13 cellular contexts compared by ENCODE assay signal in the genomic region with DNA sequence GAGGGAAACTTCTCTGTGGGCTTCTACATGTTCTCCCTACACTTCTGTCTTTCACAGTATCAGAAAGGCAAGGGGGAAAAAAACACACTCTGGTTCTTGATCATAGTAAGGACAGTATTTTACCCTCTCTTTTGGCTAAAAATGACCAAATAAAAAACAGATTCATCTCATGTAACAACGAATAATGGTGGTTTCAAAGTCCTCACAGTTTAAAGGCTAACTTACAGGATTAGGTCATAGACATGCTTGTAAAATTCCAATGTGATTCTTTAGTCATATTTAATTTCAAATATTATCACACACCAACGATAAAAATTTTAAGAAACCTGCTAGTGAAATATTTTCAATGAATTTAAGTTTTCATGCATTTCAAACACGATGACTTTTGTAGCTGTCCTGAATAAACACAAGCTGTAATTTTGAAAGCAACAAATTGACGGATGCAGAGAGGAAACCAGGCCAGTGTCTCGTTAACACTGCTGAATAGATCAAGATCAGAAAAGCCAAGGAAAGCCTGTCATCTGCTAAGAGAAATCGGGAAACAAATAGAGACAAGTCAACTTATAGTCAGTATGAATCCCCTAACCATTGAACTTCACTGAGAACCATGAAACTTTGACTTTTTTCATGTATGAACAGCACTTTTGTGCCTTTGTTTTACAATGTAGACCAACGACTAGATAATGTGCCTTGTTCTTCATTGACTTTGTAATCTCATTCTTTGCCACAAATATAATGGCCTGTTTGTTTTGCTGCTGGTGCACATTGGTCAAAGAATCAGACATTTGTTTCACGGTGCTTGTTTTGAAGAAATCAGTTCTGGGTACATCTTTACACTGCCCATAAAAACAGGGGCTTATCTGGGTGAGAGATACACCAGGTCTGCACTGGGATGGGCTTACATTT. TPM values are rescaled to one million over a fixed set of nuclear protein-coding genes. Genes with fewer than 3 reads are reported as not detected.
DNase-seq lines count a peak whose midpoint lies in the region; ATAC-seq and TF ChIP-seq lines count a peak whose summit lies in the region.
"Had no signal": no experiment of that assay in that cellular context is flagged by ENCODE, and none has a peak within 500 bp of the region (broad histone marks: within the 10 kb centered on the region; RNA-seq: fewer than 3 reads in every experiment).

No MANE protein-coding gene starts in this region.

- H3K36me3 ChIP-seq in esophagus muscularis mucosa (no peaks in the 10 kb centered on the region), upper lobe of left lung (no peaks in the 10 kb centered on the region)

- H3K27ac ChIP-seq in esophagus muscularis mucosa (replicated peaks in 1 of 4) (peak overlapping the region; percentile 75 to 79 (median 76)), upper lobe of left lung (peak overlapping the region; percentile 35 to 80 (median 55))

- no peak for TF ChIP-seq CTCF in esophagus muscularis mucosa (IDR thresholded peaks at IDR 0.05)
- TF ChIP-seq CTCF in neural crest cell (conservative IDR thresholded peaks at IDR 0.05): no peak
- TF ChIP-seq CTCF in upper lobe of left lung (IDR thresholded peaks at IDR 0.05): no peak
- TF ChIP-seq CTCF in GM13977 (IDR thresholded peaks at IDR 0.05; ENCODE audit: extremely low read depth, insufficient read depth, missing control alignments): no peak

- H3K4me1 ChIP-seq in esophagus muscularis mucosa (peaks cover 88 to 100% (median 98%) of the 10 kb centered on the region in 4 donors), upper lobe of left lung (peaks cover 56 to 72% (median 63%) of the 10 kb centered on the region in 4 donors)

- intact Hi-C loops in esophagus muscularis mucosa (cut with DNase I): no loop called here

- TF ChIP-seq EP300 in esophagus muscularis mucosa (IDR thresholded peaks at IDR 0.05) (no peak), upper lobe of left lung (IDR thresholded peaks at IDR 0.05) (no peak)

- H3K4me3 ChIP-seq in esophagus muscularis mucosa: peak overlapping the region in 1 of 4 donors; percentile 2
- no peak overlapping the region for H3K4me3 ChIP-seq in upper lobe of left lung

- H3K4me1 Mint-ChIP-seq in activated naive CD4-positive, alpha-beta T cell treated with anti-CD3 and anti-CD28 coated beads, Interleukin-2, amount 10 ng/mL, durations not matched to agents 7 days and 5 days: peaks cover 10% of the 10 kb centered on the region
- H3K4me1 Mint-ChIP-seq in neural crest cell: peaks cover 78% of the 10 kb centered on the region
- H3K4me1 Mint-ChIP-seq in activated CD8-positive, alpha-beta memory T cell treated with anti-CD3 and anti-CD28 coated beads, Interleukin-2, amount 10 ng/mL, durations not matched to agents 7 days and 5 days: peaks cover 7% of the 10 kb centered on the region

- no peak for ATAC-seq in upper lobe of left lung (ENCODE audit: low FRiP score in 2 of 2)
- ATAC-seq in activated CD8-positive, alpha-beta memory T cell treated with anti-CD3 and anti-CD28 coated beads, Interleukin-2, amount 10 ng/mL, durations not matched to agents 7 days and 5 days: no peak

- peak overlapping the region; percentile 60 for H3K27ac Mint-ChIP-seq in activated naive CD4-positive, alpha-beta T cell treated with anti-CD3 and anti-CD28 coated beads, Interleukin-2, amount 10 ng/mL, durations not matched to agents 7 days and 5 days
- H3K27ac Mint-ChIP-seq in neural crest cell (ENCODE audit: unreplicated experiment): peak overlapping the region; percentile 92
- no peak overlapping the region for H3K27ac Mint-ChIP-seq in activated CD8-positive, alpha-beta memory T cell treated with anti-CD3 and anti-CD28 coated beads, Interleukin-2, amount 10 ng/mL, durations not matched to agents 7 days and 5 days

- no peaks in the 10 kb centered on the region for H3K36me3 Mint-ChIP-seq in activated naive CD4-positive, alpha-beta T cell treated with anti-CD3 and anti-CD28 coated beads, Interleukin-2, amount 10 ng/mL, durations not matched to agents 7 days and 5 days
- H3K36me3 Mint-ChIP-seq in neural crest cell (ENCODE audit: low read depth): no peaks in the 10 kb centered on the region
- H3K36me3 Mint-ChIP-seq in activated CD8-positive, alpha-beta memory T cell treated with anti-CD3 and anti-CD28 coated beads, Interleukin-2, amount 10 ng/mL, durations not matched to agents 7 days and 5 days: no peaks in the 10 kb centered on the region

- CTCF ChIA-PET in activated naive CD4-positive, alpha-beta T cell treated with anti-CD3 and anti-CD28 coated beads, Interleukin-2, amount 10 ng/mL, durations not matched to agents 7 days and 5 days (lab: Charles Lee): no interaction called here
- CTCF ChIA-PET in activated CD8-positive, alpha-beta memory T cell treated with anti-CD3 and anti-CD28 coated beads, Interleukin-2, amount 10 ng/mL, durations not matched to agents 7 days and 5 days (lab: Charles Lee): no interaction called here

- no peak for DNase-seq in activated naive CD4-positive, alpha-beta T cell treated with anti-CD3 and anti-CD28 coated beads, Interleukin-2, amount 10 ng/mL, durations not matched to agents 7 days and 5 days
- no peak for DNase-seq in activated naive CD4-positive, alpha-beta T cell (lab: John Stamatoyannopoulos, UW)
- DNase-seq in esophagus muscularis mucosa (ENCODE audit: extremely low spot score): no peak
- DNase-seq in neural crest cell (ENCODE audit: low read depth, low spot score): no peak
- DNase-seq in upper lobe of left lung: no peak
- DNase-seq in iPS-NIHi7 (ENCODE audit: extremely low spot score): no peak
- DNase-seq in activated CD8-positive, alpha-beta memory T cell treated with anti-CD3 and anti-CD28 coated beads, Interleukin-2, amount 10 ng/mL, durations not matched to agents 7 days and 5 days: no peak
- DNase-seq in GM13977 (ENCODE audit: low spot score): no peak
- DNase-seq: ACHN; DMS53; foreskin fibroblast; NCI-H1694 treated with DMSO at 0.1 percent for 48 hours; stimulated activated CD4-positive, alpha-beta T cell treated with anti-CD3 and anti-CD28 coated beads, Interleukin-2, amount 100 ng/mL, for 24 hours had no signal

- TF ChIP-seq POLR2A in esophagus muscularis mucosa (IDR thresholded peaks at IDR 0.05; ENCODE audit: low read depth): no peak
- TF ChIP-seq POLR2A in upper lobe of left lung (IDR thresholded peaks at IDR 0.05): no peak

- no peak overlapping the region for H3K4me3 Mint-ChIP-seq in activated naive CD4-positive, alpha-beta T cell treated with anti-CD3 and anti-CD28 coated beads, Interleukin-2, amount 10 ng/mL, durations not matched to agents 7 days and 5 days
- peak overlapping the region; percentile 56 for H3K4me3 Mint-ChIP-seq in neural crest cell
- H3K4me3 Mint-ChIP-seq in activated CD8-positive, alpha-beta memory T cell treated with anti-CD3 and anti-CD28 coated beads, Interleukin-2, amount 10 ng/mL, durations not matched to agents 7 days and 5 days: no peak overlapping the region

- in situ Hi-C loops in GM13977 (cut with MboI; ENCODE audit: low pct_unique_long_range_greater_than_20kb, low sequenced_read_pairs, unreplicated experiment): no loop called here

- WGBS in esophagus muscularis mucosa: 37% methylated on average over 8 of the region's 8 CpGs
- 36 to 49% methylated on average over 8 of the region's 8 CpGs for WGBS in upper lobe of left lung, 2 donors

- H3K27me3 ChIP-seq in esophagus muscularis mucosa: no peaks in the 10 kb centered on the region
- no peaks in the 10 kb centered on the region for H3K27me3 ChIP-seq in upper lobe of left lung

- no peaks in the 10 kb centered on the region for H3K27me3 Mint-ChIP-seq in activated naive CD4-positive, alpha-beta T cell treated with anti-CD3 and anti-CD28 coated beads, Interleukin-2, amount 10 ng/mL, durations not matched to agents 7 days and 5 days
- H3K27me3 Mint-ChIP-seq in neural crest cell (ENCODE audit: low read depth): no peaks in the 10 kb centered on the region
- H3K27me3 Mint-ChIP-seq in activated CD8-positive, alpha-beta memory T cell treated with anti-CD3 and anti-CD28 coated beads, Interleukin-2, amount 10 ng/mL, durations not matched to agents 7 days and 5 days: no peaks in the 10 kb centered on the region

- no peaks in the 10 kb centered on the region for H3K9me3 Mint-ChIP-seq in activated naive CD4-positive, alpha-beta T cell treated with anti-CD3 and anti-CD28 coated beads, Interleukin-2, amount 10 ng/mL, durations not matched to agents 7 days and 5 days
- H3K9me3 Mint-ChIP-seq in neural crest cell: no peaks in the 10 kb centered on the region
- no peaks in the 10 kb centered on the region for H3K9me3 Mint-ChIP-seq in activated CD8-positive, alpha-beta memory T cell treated with anti-CD3 and anti-CD28 coated beads, Interleukin-2, amount 10 ng/mL, durations not matched to agents 7 days and 5 days (ENCODE audit: low read depth)

- H3K9me3 ChIP-seq in esophagus muscularis mucosa: no peaks in the 10 kb centered on the region
- no peaks in the 10 kb centered on the region for H3K9me3 ChIP-seq in upper lobe of left lung

RNA-seq across cellular contexts. Expression of gene MBNL2, which starts 22.0 kb away (rescaled TPM):
- total RNA-seq in esophagus muscularis mucosa: 100 to 1,000 TPM in 2 of 4 donors, 10 to 100 TPM in 2; 92.8 to 132 (median 101) TPM
- total RNA-seq in neural crest cell: 16.9 and 18.7 TPM in 2 replicates
- 10 to 100 TPM; 40.9 to 78.4 (median 51.3) TPM for total RNA-seq in upper lobe of left lung
- 10 to 100 TPM in 1 of 2 experiments, 1 to 10 TPM in 1; 9.7 to 13.4 TPM for total RNA-seq in activated CD8-positive, alpha-beta memory T cell treated with anti-CD3 and anti-CD28 coated beads, Interleukin-2, amount 10 ng/mL, durations not matched to agents 7 days and 5 days
